In genomic region chr9:99154356-99154755, GRCh38 we compare ENCODE assay signal across 24 cellular contexts. TPM values are rescaled to one million over a fixed set of nuclear protein-coding genes. Genes with fewer than 3 reads are reported as not detected.
DNase-seq lines count a peak whose midpoint lies in the region; ATAC-seq, FAIRE-seq and TF ChIP-seq lines count a peak whose summit lies in the region.
"Had no signal": no experiment of that assay in that cellular context is flagged by ENCODE, and none has a peak within 500 bp of the region (broad histone marks: within the 10 kb centered on the region; RNA-seq: fewer than 3 reads in every experiment).

No MANE protein-coding gene starts in this region.

- no peak overlapping the region for H3K27ac ChIP-seq in mesendoderm (ENCODE audit: low read depth, low read length)
- H3K27ac ChIP-seq: C4-2B, RWPE1 had no signal

- H3K27me3 Mint-ChIP-seq in progenitor cell of endocrine pancreas = no peaks in the 10 kb centered on the region
- peaks cover 2% of the 10 kb centered on the region for H3K27me3 Mint-ChIP-seq in activated naive CD8-positive, alpha-beta T cell treated with anti-CD3 and anti-CD28 coated beads, Interleukin-2, amount 50 U/mL, for 24 hours
- no peaks in the 10 kb centered on the region for H3K27me3 Mint-ChIP-seq in activated T-cell treated with anti-CD3 and anti-CD28 coated beads, Interleukin-2, amount 50 U/mL, for 72 hours (ENCODE audit: low read depth)
- H3K27me3 Mint-ChIP-seq: B cell had no signal

- FAIRE-seq in GM12891 (lab: Jason Lieb, UNC) = no peak
- FAIRE-seq: HepG2 had no signal

- no peaks in the 10 kb centered on the region for H3K4me1 Mint-ChIP-seq in progenitor cell of endocrine pancreas (ENCODE audit: low read depth)
- peaks cover 25% of the 10 kb centered on the region for H3K4me1 Mint-ChIP-seq in activated naive CD8-positive, alpha-beta T cell treated with anti-CD3 and anti-CD28 coated beads, Interleukin-2, amount 50 U/mL, for 24 hours
- H3K4me1 Mint-ChIP-seq in activated T-cell treated with anti-CD3 and anti-CD28 coated beads, Interleukin-2, amount 50 U/mL, for 72 hours (ENCODE audit: low read depth) = peaks cover 22% of the 10 kb centered on the region
- H3K4me1 Mint-ChIP-seq: B cell had no signal

- no peak for TF ChIP-seq CTCF in progenitor cell of endocrine pancreas (IDR thresholded peaks at IDR 0.05; ENCODE audit: unreplicated experiment)

- H3K4ac ChIP-seq in mesendoderm (ENCODE audit: low read depth, low read length) = no peak overlapping the region

- H3K79me1 ChIP-seq in mesendoderm (ENCODE audit: low read length) = no peaks in the 10 kb centered on the region

- no peak overlapping the region for H3K4me2 ChIP-seq in mesendoderm (ENCODE audit: low read length)

- no peak overlapping the region for H2AK5ac ChIP-seq in mesendoderm (ENCODE audit: low read length)

- H2BK5ac ChIP-seq in mesendoderm (ENCODE audit: low read length) = no peak overlapping the region

- no peak for TF ChIP-seq POLR2A in GM12891 (IDR thresholded peaks at IDR 0.05; ENCODE audit: low read depth, low read length)

- peak; percentile 45 for DNase-seq in DMS 273 (lab: John Stamatoyannopoulos, UW; ENCODE audit: unreplicated experiment)
- DNase-seq in GM12891 (ENCODE audit: insufficient read length, low spot score) = no peak
- DNase-seq in cerebellar cortex (ENCODE audit: low spot score) = peak; percentile 88
- DNase-seq in progenitor cell of endocrine pancreas (ENCODE audit: low spot score, unreplicated experiment) = no peak
- no peak for DNase-seq in activated naive CD8-positive, alpha-beta T cell treated with anti-CD3 and anti-CD28 coated beads, Interleukin-2, amount 50 U/mL, for 24 hours
- DNase-seq in activated T-cell treated with anti-CD3 and anti-CD28 coated beads, Interleukin-2, amount 50 U/mL, for 72 hours = no peak
- no peak for DNase-seq in mesendoderm
- DNase-seq: Caco-2; CD8-positive, alpha-beta T cell; DMS153; GOT3; HFFc6; Kasumi-1; NCI-H2029; NCI-H2227 treated with DMSO at 0.1 percent for 48 hours; NCI-H510A; NCI-H69; SHP77 had no signal

- no peak for ATAC-seq in activated naive CD8-positive, alpha-beta T cell treated with anti-CD3 and anti-CD28 coated beads, Interleukin-2, amount 50 U/mL, for 24 hours
- no peak for ATAC-seq in activated T-cell treated with anti-CD3 and anti-CD28 coated beads, Interleukin-2, amount 50 U/mL, for 72 hours (replicated peaks in 1 of 2)
- ATAC-seq: CD8-positive, alpha-beta T cell; HepG2; Panc1 had no signal

- H3K36me3 Mint-ChIP-seq in progenitor cell of endocrine pancreas (ENCODE audit: insufficient read depth) = peaks cover 7% of the 10 kb centered on the region
- peaks cover 4% of the 10 kb centered on the region for H3K36me3 Mint-ChIP-seq in activated naive CD8-positive, alpha-beta T cell treated with anti-CD3 and anti-CD28 coated beads, Interleukin-2, amount 50 U/mL, for 24 hours (ENCODE audit: low read depth)
- H3K36me3 Mint-ChIP-seq in activated T-cell treated with anti-CD3 and anti-CD28 coated beads, Interleukin-2, amount 50 U/mL, for 72 hours (ENCODE audit: insufficient read depth in 2 of 2) = peaks cover 0 to 9% of the 10 kb centered on the region in 2 donors

- no peak overlapping the region for H2BK15ac ChIP-seq in mesendoderm (replicated peaks; ENCODE audit: low read depth)

- H3K4me3 ChIP-seq in mesendoderm (ENCODE audit: low read length) = no peak overlapping the region
- H3K4me3 ChIP-seq: HAP-1 had no signal

- peak overlapping the region; percentile 43 for H3K27ac Mint-ChIP-seq in progenitor cell of endocrine pancreas
- H3K27ac Mint-ChIP-seq in activated naive CD8-positive, alpha-beta T cell treated with anti-CD3 and anti-CD28 coated beads, Interleukin-2, amount 50 U/mL, for 24 hours = no peak overlapping the region
- H3K27ac Mint-ChIP-seq in activated T-cell treated with anti-CD3 and anti-CD28 coated beads, Interleukin-2, amount 50 U/mL, for 72 hours = no peak overlapping the region
- H3K27ac Mint-ChIP-seq: CD8-positive, alpha-beta T cell; HFFc6 had no signal

- H2BK120ac ChIP-seq in mesendoderm (ENCODE audit: low read depth, low read length) = no peak overlapping the region

- no CpG with 5 or more reads among the region's 3 CpGs for WGBS in mesendoderm (ENCODE audit: extremely low coverage, insufficient coverage, low lambda C conversion rate)

- no peaks in the 10 kb centered on the region for H3K36me3 ChIP-seq in mesendoderm (ENCODE audit: control insufficient read depth, insufficient read depth, low read length)
- H3K36me3 ChIP-seq: HAP-1 had no signal

- H3K79me2 ChIP-seq in mesendoderm (ENCODE audit: control insufficient read depth, insufficient read depth, low read length) = no peaks in the 10 kb centered on the region

- H3K9ac ChIP-seq in mesendoderm (ENCODE audit: low read length) = no peak overlapping the region

- H4K5ac ChIP-seq in mesendoderm (ENCODE audit: low read length) = no peak overlapping the region

- no peak overlapping the region for H3K23ac ChIP-seq in mesendoderm (ENCODE audit: low read length)

- H3K27me3 ChIP-seq in mesendoderm (ENCODE audit: insufficient read depth, low read length, poor library complexity) = no peaks in the 10 kb centered on the region

- no peak overlapping the region for H3K56ac ChIP-seq in mesendoderm (ENCODE audit: low read length)

- H4K8ac ChIP-seq in mesendoderm (ENCODE audit: low read depth, low read length) = no peak overlapping the region

- no peaks in the 10 kb centered on the region for H3K9me3 Mint-ChIP-seq in progenitor cell of endocrine pancreas (ENCODE audit: low read depth)
- no peaks in the 10 kb centered on the region for H3K9me3 Mint-ChIP-seq in activated naive CD8-positive, alpha-beta T cell treated with anti-CD3 and anti-CD28 coated beads, Interleukin-2, amount 50 U/mL, for 24 hours
- no peaks in the 10 kb centered on the region for H3K9me3 Mint-ChIP-seq in activated T-cell treated with anti-CD3 and anti-CD28 coated beads, Interleukin-2, amount 50 U/mL, for 72 hours
- H3K9me3 Mint-ChIP-seq: CD8-positive, alpha-beta T cell; HFFc6 had no signal

- H3K18ac ChIP-seq in mesendoderm (ENCODE audit: low read length) = no peak overlapping the region

- H3K4me1 ChIP-seq in mesendoderm (ENCODE audit: control insufficient read depth, low read depth, low read length) = no peaks in the 10 kb centered on the region

- H3K4me3 Mint-ChIP-seq in progenitor cell of endocrine pancreas (ENCODE audit: low read depth) = no peak overlapping the region
- no peak overlapping the region for H3K4me3 Mint-ChIP-seq in activated naive CD8-positive, alpha-beta T cell treated with anti-CD3 and anti-CD28 coated beads, Interleukin-2, amount 50 U/mL, for 24 hours
- no peak overlapping the region for H3K4me3 Mint-ChIP-seq in activated T-cell treated with anti-CD3 and anti-CD28 coated beads, Interleukin-2, amount 50 U/mL, for 72 hours
- H3K4me3 Mint-ChIP-seq: B cell; CD8-positive, alpha-beta T cell; HFFc6 had no signal

TF ChIP-seq in GM12891, 5 proteins besides CTCF, POLR2A, EP300 and RAD21:
- TF ChIP-seq POLR2AphosphoS5 (IDR thresholded peaks at IDR 0.05; ENCODE audit: low read depth, low read length) (peak; percentile 27; the same call in 1 of the 2 replicates), SPI1 (IDR thresholded peaks at IDR 0.05; ENCODE audit: low read depth, low read length) (no peak), PAX5 (IDR thresholded peaks at IDR 0.05; ENCODE audit: insufficient read depth, low read length, severe bottlenecking) (no peak)

RNA-seq across cellular contexts. Expression of gene TGFBR1, which starts 49.4 kb away (rescaled TPM):
- polyA plus RNA-seq in GM12891 (2012; ENCODE audit: low read depth, missing spikeins) = 4.2 TPM
- total RNA-seq in progenitor cell of endocrine pancreas = 93.8 and 96.6 TPM in 2 replicates
- 10 to 100 TPM; 31.0 to 33.5 TPM for total RNA-seq in activated T-cell treated with anti-CD3 and anti-CD28 coated beads, Interleukin-2, amount 50 U/mL, for 72 hours
- 21.7 TPM for polyA plus RNA-seq in mesendoderm (2013, experiment 1 of 2)
- 21.0 TPM for polyA plus RNA-seq in mesendoderm (2013, experiment 2 of 2)

Comparison
In these comparisons a context has a peak if more than half of its experiments do, and no peak if none do; other contexts are left out.
1. DNase-seq: peak in DMS 273 (single experiment) and cerebellar cortex (single experiment); none in GM12891 (single experiment), progenitor cell of endocrine pancreas (single experiment), activated naive CD8-positive, alpha-beta T cell treated with anti-CD3 and anti-CD28 coated beads, Interleukin-2, amount 50 U/mL, for 24 hours (single experiment), activated T-cell treated with anti-CD3 and anti-CD28 coated beads, Interleukin-2, amount 50 U/mL, for 72 hours (0 of 2) and mesendoderm (single experiment).